Comparison of ENCODE assay signal across 1 cellular context in genomic region chr12:66191547-66192126, GRCh38.
TF ChIP-seq lines count a peak whose summit lies in the region.

No MANE protein-coding gene starts in this region.

TF ChIP-seq in GM12878, 131 proteins besides CTCF, POLR2A, EP300 and RAD21:
- TF ChIP-seq ATF3 (IDR thresholded peaks at IDR 0.05; ENCODE audit: borderline replicate concordance, extremely low read depth, low read depth, low read length) (no peak), CUX1 (IDR thresholded peaks at IDR 0.05; ENCODE audit: insufficient replicate concordance, low read depth, low read length) (peak; percentile 3)
